1 cellular context compared by ENCODE assay signal in the genomic region with DNA sequence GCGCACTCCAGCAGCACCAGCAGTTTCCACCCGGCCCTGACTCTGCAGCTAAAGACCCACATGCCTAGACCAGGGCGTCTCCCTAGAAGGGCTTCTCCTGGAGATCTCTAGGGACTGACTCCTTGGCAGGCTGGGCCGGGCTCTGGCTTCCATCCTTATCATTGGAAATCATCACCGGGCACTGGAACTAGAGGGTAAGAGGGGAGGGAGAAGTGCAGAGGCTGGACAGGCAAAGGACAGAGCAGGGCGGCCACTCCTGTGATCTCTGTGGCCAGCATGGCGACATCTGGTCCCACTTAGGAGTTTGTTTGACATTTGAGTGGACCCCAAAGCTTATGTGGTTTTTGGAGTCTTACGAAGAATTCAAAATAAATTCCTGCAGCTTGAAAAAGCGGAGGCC.
TF ChIP-seq lines count a peak whose summit lies in the region.

No MANE protein-coding gene starts in this region.

TF ChIP-seq in SK-N-SH treated with all-trans-retinoic acid at 6 μM for 48 hours, 23 proteins besides CTCF, POLR2A, EP300 and RAD21 (continued from another document):
- TF ChIP-seq, protein P1, sequence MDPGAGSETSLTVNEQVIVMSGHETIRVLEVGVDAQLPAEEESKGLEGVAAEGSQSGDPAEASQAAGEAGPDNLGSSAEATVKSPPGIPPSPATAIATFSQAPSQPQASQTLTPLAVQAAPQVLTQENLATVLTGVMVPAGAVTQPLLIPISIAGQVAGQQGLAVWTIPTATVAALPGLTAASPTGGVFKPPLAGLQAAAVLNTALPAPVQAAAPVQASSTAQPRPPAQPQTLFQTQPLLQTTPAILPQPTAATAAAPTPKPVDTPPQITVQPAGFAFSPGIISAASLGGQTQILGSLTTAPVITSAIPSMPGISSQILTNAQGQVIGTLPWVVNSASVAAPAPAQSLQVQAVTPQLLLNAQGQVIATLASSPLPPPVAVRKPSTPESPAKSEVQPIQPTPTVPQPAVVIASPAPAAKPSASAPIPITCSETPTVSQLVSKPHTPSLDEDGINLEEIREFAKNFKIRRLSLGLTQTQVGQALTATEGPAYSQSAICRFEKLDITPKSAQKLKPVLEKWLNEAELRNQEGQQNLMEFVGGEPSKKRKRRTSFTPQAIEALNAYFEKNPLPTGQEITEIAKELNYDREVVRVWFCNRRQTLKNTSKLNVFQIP (CRISPR knock-in tag; IDR thresholded peaks at IDR 0.05; ENCODE audit: borderline replicate concordance, low read depth), result no peak
- TF ChIP-seq ZNF70 (CRISPR knock-in tag; IDR thresholded peaks at IDR 0.05) (no peak), OSR1 (CRISPR knock-in tag; IDR thresholded peaks at IDR 0.05) (no peak)
